1 cellular context compared by ENCODE assay signal in the genomic region with DNA sequence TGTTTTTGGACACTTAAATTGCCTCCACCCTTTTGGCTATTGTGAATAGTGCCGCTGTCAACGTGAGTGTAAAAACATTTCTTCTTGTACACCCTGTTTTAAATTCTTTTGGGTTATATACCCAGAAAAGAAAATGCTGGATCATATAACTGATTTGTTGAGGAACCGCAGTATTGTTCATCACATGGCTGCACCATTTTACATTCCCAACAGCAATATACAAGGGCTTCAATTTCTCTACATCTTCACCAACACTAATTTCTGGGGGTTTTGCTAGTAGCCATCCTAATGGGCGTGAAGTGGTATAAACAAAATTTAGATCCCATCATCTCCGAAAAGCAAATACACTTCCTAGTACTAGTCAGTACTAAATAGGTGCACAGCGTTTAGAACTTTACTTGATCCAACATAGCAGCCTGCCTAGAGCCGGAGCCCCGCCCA.
TF ChIP-seq lines count a peak whose summit lies in the region.

No MANE protein-coding gene starts in this region.

TF ChIP-seq in HepG2, 621 proteins besides CTCF, POLR2A, EP300 and RAD21:
- TF ChIP-seq ZMYM2 (CRISPR knock-in tag; IDR thresholded peaks at IDR 0.05) (peak; percentile 73; the same call in 1 of the 2 replicates), NAIF1 (CRISPR knock-in tag; IDR thresholded peaks at IDR 0.05; ENCODE audit: borderline replicate concordance) (no peak), STAT6 (CRISPR knock-in tag; IDR thresholded peaks at IDR 0.05; ENCODE audit: borderline replicate concordance) (0 out of 2 replicates have a peak, but pooled peaks have one; percentile 25), GFI1 (CRISPR knock-in tag; IDR thresholded peaks at IDR 0.05; ENCODE audit: borderline replicate concordance) (0 out of 2 replicates have a peak, but pooled peaks have one; percentile 50), ATF6 (CRISPR knock-in tag; conservative IDR thresholded peaks at IDR 0.05) (0 out of 2 replicates have a peak, but pooled peaks have one; percentile 7), RFXANK (CRISPR knock-in tag; IDR thresholded peaks at IDR 0.05) (0 out of 2 replicates have a peak, but pooled peaks have one; percentile 2), PRDM15 (CRISPR knock-in tag; IDR thresholded peaks at IDR 0.05) (no peak), ZNF780A (CRISPR knock-in tag; IDR thresholded peaks at IDR 0.05) (no peak), ZNF670 (CRISPR knock-in tag; IDR thresholded peaks at IDR 0.05; ENCODE audit: borderline replicate concordance) (no peak), ZNF607 (CRISPR knock-in tag; IDR thresholded peaks at IDR 0.05; ENCODE audit: borderline replicate concordance) (no peak), NCOA1 (CRISPR knock-in tag; IDR thresholded peaks at IDR 0.05) (0 out of 2 replicates have a peak, but pooled peaks have one; percentile 75), PHF21A (CRISPR knock-in tag; IDR thresholded peaks at IDR 0.05) (peak; percentile 61; the same call in 1 of the 2 replicates), MIXL1 (CRISPR knock-in tag; IDR thresholded peaks at IDR 0.05) (0 out of 2 replicates have a peak, but pooled peaks have one; percentile 17), NFE2L1 (CRISPR knock-in tag; IDR thresholded peaks at IDR 0.05; ENCODE audit: borderline replicate concordance) (no peak), LRRFIP1 (CRISPR knock-in tag; conservative IDR thresholded peaks at IDR 0.05) (no peak), FLYWCH1 (CRISPR knock-in tag; IDR thresholded peaks at IDR 0.05) (0 out of 2 replicates have a peak, but pooled peaks have one; percentile 54), FOXO4 (CRISPR knock-in tag; conservative IDR thresholded peaks at IDR 0.05) (0 out of 2 replicates have a peak, but pooled peaks have one; percentile 91), ZNF264 (CRISPR knock-in tag; IDR thresholded peaks at IDR 0.05) (0 out of 2 replicates have a peak, but pooled peaks have one; percentile 13), KLF9 (CRISPR knock-in tag; IDR thresholded peaks at IDR 0.05; ENCODE audit: low read depth) (no peak), ZNF562 (CRISPR knock-in tag; IDR thresholded peaks at IDR 0.05; ENCODE audit: borderline replicate concordance) (0 out of 2 replicates have a peak, but pooled peaks have one; percentile 41)
